In the genomic region with DNA sequence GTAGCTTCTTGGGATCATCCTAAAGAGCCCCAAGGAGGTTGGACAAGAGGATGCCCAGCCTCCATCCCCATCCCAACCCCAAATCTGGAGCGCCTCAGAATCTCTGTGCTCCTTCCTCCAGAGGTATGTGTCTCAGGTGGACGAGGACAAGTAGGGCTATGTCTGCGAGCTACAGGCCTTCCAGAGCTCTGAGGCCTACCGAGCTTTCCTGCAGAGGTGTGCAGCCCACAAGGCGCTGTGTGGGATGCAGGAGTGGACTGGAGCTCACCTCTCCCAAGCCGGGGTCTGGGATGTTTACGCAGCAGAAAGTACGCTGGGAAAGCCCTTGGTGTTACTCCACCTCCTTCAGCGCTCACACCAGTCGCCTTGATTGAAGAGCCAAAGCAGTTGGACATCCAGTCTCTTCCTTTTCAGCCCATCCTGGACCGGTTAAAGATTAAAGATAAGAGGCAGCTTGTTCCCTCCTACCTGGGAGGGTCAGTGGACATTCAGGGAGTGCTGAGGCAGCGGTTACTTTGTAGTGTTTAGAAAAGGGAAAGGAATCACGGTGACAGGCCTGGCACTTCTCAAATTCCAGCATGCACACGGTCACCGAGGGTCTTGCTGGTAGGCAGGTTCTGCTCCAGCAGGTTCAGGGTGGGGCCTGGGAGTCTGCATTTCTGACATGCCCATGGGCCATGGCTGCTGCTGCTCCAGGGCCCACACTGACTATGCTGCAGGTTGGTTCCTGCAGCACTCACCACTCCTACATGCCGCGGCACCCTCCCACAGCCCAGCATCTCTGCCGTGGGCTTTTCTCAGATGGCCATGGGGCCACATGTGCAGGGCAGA, we compare ENCODE assay signal across 1 cellular context.
TF ChIP-seq lines count a peak whose summit lies in the region.

No MANE protein-coding gene starts in this region.

TF ChIP-seq in H1, 55 proteins besides CTCF, POLR2A, EP300 and RAD21:
- TF ChIP-seq, protein P1, sequence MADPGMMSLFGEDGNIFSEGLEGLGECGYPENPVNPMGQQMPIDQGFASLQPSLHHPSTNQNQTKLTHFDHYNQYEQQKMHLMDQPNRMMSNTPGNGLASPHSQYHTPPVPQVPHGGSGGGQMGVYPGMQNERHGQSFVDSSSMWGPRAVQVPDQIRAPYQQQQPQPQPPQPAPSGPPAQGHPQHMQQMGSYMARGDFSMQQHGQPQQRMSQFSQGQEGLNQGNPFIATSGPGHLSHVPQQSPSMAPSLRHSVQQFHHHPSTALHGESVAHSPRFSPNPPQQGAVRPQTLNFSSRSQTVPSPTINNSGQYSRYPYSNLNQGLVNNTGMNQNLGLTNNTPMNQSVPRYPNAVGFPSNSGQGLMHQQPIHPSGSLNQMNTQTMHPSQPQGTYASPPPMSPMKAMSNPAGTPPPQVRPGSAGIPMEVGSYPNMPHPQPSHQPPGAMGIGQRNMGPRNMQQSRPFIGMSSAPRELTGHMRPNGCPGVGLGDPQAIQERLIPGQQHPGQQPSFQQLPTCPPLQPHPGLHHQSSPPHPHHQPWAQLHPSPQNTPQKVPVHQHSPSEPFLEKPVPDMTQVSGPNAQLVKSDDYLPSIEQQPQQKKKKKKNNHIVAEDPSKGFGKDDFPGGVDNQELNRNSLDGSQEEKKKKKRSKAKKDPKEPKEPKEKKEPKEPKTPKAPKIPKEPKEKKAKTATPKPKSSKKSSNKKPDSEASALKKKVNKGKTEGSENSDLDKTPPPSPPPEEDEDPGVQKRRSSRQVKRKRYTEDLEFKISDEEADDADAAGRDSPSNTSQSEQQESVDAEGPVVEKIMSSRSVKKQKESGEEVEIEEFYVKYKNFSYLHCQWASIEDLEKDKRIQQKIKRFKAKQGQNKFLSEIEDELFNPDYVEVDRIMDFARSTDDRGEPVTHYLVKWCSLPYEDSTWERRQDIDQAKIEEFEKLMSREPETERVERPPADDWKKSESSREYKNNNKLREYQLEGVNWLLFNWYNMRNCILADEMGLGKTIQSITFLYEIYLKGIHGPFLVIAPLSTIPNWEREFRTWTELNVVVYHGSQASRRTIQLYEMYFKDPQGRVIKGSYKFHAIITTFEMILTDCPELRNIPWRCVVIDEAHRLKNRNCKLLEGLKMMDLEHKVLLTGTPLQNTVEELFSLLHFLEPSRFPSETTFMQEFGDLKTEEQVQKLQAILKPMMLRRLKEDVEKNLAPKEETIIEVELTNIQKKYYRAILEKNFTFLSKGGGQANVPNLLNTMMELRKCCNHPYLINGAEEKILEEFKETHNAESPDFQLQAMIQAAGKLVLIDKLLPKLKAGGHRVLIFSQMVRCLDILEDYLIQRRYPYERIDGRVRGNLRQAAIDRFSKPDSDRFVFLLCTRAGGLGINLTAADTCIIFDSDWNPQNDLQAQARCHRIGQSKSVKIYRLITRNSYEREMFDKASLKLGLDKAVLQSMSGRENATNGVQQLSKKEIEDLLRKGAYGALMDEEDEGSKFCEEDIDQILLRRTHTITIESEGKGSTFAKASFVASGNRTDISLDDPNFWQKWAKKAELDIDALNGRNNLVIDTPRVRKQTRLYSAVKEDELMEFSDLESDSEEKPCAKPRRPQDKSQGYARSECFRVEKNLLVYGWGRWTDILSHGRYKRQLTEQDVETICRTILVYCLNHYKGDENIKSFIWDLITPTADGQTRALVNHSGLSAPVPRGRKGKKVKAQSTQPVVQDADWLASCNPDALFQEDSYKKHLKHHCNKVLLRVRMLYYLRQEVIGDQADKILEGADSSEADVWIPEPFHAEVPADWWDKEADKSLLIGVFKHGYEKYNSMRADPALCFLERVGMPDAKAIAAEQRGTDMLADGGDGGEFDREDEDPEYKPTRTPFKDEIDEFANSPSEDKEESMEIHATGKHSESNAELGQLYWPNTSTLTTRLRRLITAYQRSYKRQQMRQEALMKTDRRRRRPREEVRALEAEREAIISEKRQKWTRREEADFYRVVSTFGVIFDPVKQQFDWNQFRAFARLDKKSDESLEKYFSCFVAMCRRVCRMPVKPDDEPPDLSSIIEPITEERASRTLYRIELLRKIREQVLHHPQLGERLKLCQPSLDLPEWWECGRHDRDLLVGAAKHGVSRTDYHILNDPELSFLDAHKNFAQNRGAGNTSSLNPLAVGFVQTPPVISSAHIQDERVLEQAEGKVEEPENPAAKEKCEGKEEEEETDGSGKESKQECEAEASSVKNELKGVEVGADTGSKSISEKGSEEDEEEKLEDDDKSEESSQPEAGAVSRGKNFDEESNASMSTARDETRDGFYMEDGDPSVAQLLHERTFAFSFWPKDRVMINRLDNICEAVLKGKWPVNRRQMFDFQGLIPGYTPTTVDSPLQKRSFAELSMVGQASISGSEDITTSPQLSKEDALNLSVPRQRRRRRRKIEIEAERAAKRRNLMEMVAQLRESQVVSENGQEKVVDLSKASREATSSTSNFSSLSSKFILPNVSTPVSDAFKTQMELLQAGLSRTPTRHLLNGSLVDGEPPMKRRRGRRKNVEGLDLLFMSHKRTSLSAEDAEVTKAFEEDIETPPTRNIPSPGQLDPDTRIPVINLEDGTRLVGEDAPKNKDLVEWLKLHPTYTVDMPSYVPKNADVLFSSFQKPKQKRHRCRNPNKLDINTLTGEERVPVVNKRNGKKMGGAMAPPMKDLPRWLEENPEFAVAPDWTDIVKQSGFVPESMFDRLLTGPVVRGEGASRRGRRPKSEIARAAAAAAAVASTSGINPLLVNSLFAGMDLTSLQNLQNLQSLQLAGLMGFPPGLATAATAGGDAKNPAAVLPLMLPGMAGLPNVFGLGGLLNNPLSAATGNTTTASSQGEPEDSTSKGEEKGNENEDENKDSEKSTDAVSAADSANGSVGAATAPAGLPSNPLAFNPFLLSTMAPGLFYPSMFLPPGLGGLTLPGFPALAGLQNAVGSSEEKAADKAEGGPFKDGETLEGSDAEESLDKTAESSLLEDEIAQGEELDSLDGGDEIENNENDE (IDR thresholded peaks at IDR 0.05; ENCODE audit: insufficient replicate concordance, low read length) = no peak
- TF ChIP-seq MAFK (IDR thresholded peaks at IDR 0.05; ENCODE audit: low read depth, low read length) (no peak), HDAC6 (IDR thresholded peaks at IDR 0.05; ENCODE audit: low read depth, low read length) (no peak), NRF1 (IDR thresholded peaks at IDR 0.05; ENCODE audit: low read depth, low read length) (no peak), SP1 (IDR thresholded peaks at IDR 0.05; ENCODE audit: low read depth, low read length) (no peak), GABPA (IDR thresholded peaks at IDR 0.05; ENCODE audit: borderline replicate concordance, insufficient read depth, low read length) (no peak), BACH1 (IDR thresholded peaks at IDR 0.05; ENCODE audit: low read length) (no peak), SAP30 (IDR thresholded peaks at IDR 0.05; ENCODE audit: insufficient read depth, insufficient replicate concordance, low read length) (no peak), KDM1A (IDR thresholded peaks at IDR 0.05; ENCODE audit: borderline replicate concordance, low read length) (no peak), YY1 (IDR thresholded peaks at IDR 0.05; ENCODE audit: low read depth, low read length) (no peak), PHF8 (conservative IDR thresholded peaks at IDR 0.05; ENCODE audit: low read depth, low read length) (no peak), POU5F1 (IDR thresholded peaks at IDR 0.05; ENCODE audit: low read depth, low read length) (no peak), CREB1 (IDR thresholded peaks at IDR 0.05) (no peak), SRF (IDR thresholded peaks at IDR 0.05; ENCODE audit: low read depth, low read length) (no peak), CHD1 (IDR thresholded peaks at IDR 0.05; ENCODE audit: low read depth, low read length) (no peak)
- TF ChIP-seq, protein P2, sequence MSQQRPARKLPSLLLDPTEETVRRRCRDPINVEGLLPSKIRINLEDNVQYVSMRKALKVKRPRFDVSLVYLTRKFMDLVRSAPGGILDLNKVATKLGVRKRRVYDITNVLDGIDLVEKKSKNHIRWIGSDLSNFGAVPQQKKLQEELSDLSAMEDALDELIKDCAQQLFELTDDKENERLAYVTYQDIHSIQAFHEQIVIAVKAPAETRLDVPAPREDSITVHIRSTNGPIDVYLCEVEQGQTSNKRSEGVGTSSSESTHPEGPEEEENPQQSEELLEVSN (IDR thresholded peaks at IDR 0.05) = no peak
- TF ChIP-seq, protein P3, sequence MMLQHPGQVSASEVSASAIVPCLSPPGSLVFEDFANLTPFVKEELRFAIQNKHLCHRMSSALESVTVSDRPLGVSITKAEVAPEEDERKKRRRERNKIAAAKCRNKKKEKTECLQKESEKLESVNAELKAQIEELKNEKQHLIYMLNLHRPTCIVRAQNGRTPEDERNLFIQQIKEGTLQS (IDR thresholded peaks at IDR 0.05; ENCODE audit: insufficient read depth, low read depth, low read length) = no peak
TF ChIP-seq in H1: peak in this region for 0.
